ENCODE assay signal across 1 cellular context in the genomic region with DNA sequence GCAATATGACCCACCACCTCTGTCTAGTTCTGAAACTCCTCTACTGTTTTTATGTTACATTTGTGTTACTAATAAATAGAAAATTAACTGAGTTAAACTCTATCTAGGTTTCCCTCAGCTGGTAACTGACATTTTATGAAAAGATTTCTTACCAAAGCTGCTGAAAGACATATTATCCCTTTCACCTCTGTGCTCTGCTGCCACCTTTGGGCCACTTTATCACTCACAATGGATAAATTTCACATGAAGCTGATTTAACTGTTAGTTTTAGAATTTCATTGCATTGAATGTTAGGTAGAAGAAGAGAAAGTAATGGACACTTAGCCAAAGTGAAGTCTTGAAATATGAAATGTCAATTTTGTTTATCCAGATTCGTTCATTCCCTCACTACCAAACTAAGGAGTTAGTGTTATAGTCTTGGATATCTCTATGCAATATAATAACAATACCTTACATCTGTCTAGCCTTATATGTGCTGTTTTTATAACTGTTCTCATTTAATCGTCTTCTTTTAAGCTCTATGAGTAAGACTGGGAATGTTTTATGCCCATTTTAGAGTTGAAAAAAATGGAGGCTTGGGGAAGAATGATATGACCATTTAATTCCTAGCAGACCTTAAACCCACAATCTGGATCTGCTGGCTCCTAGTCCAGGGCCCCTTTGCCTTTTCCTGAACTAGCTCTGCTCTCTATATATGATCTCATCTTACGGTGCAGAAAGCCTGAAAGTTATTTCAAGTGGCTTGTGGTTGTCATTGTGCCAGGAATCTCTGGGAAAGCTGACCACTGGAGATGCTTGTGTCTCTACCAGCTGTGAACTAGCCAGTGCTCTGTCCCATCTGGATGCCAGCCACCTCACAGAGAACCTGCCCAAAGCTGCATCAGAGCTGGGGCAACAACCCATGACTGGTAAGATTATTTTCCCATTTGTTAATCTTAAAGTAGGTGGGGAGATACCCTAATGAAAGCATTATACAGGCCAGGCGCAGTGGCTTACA.
TF ChIP-seq lines count a peak whose summit lies in the region.

No MANE protein-coding gene starts in this region.

TF ChIP-seq in IMR-90, 13 proteins besides CTCF, POLR2A, EP300 and RAD21:
- TF ChIP-seq BHLHE40 (IDR thresholded peaks at IDR 0.05; ENCODE audit: low read depth, low read length) (no peak), SMC3 (IDR thresholded peaks at IDR 0.05; ENCODE audit: low read depth, low read length) (peak; percentile 84)
TF ChIP-seq in IMR-90: peak in this region for 1.
